ENCODE assay signal across 2 cellular contexts in genomic region chr11:47406896-47407745, GRCh38.
TF ChIP-seq lines count a peak whose summit lies in the region.

No MANE protein-coding gene starts in this region.

TF ChIP-seq in SK-N-SH, 30 proteins besides CTCF, POLR2A, EP300 and RAD21 (continued from another document):
- TF ChIP-seq FOSL2 (IDR thresholded peaks at IDR 0.05; ENCODE audit: borderline replicate concordance, low read depth), result no peak

TF ChIP-seq in SK-N-SH treated with all-trans-retinoic acid at 6 μM for 48 hours, 23 proteins besides CTCF, POLR2A, EP300 and RAD21 (continued from another document):
- TF ChIP-seq TSHZ2 (CRISPR knock-in tag; IDR thresholded peaks at IDR 0.05) (no peak), TOX (CRISPR knock-in tag; IDR thresholded peaks at IDR 0.05; ENCODE audit: borderline replicate concordance) (no peak), BACH2 (CRISPR knock-in tag; IDR thresholded peaks at IDR 0.05; ENCODE audit: borderline replicate concordance) (no peak), CREB5 (CRISPR knock-in tag; IDR thresholded peaks at IDR 0.05; ENCODE audit: low read depth) (no peak), CSRNP3 (CRISPR knock-in tag; IDR thresholded peaks at IDR 0.05) (no peak), PPARA (CRISPR knock-in tag; IDR thresholded peaks at IDR 0.05; ENCODE audit: borderline replicate concordance) (no peak), ESRRG (CRISPR knock-in tag; IDR thresholded peaks at IDR 0.05) (no peak)
